In genomic region chr2:199955339-199956061, GRCh38 we compare ENCODE assay signal across 1 cellular context.
TF ChIP-seq lines count a peak whose summit lies in the region.

TSS of gene MAIP1 (plus strand) at chr2:199955582. CDS start at chr2:199955799, 217 bp downstream.
TSS of gene TYW5 (minus strand) at chr2:199955491. CDS start at chr2:199955470, 21 bp downstream.

TF ChIP-seq in HEK293, 187 proteins besides CTCF, POLR2A, EP300 and RAD21 (continued from another document):
- TF ChIP-seq HIC1 (tag by site-specific recombination; IDR thresholded peaks at IDR 0.05) (peak; percentile 52; the same call in 1 of the 2 replicates), ZXDB (tag by site-specific recombination; IDR thresholded peaks at IDR 0.05) (peak; percentile 95), ZNF266 (tag by site-specific recombination; IDR thresholded peaks at IDR 0.05; ENCODE audit: low read depth) (0 out of 2 replicates have a peak, but pooled peaks have one; percentile 8), ZNF132 (tag by site-specific recombination; IDR thresholded peaks at IDR 0.05; ENCODE audit: borderline replicate concordance) (no peak), ZNF707 (tag by site-specific recombination; IDR thresholded peaks at IDR 0.05) (no peak), KLF17 (tag by site-specific recombination; IDR thresholded peaks at IDR 0.05) (peak; percentile 60; the same call in 1 of the 2 replicates), ZNF561 (tag by site-specific recombination; IDR thresholded peaks at IDR 0.05; ENCODE audit: borderline replicate concordance) (peak; percentile 88), PRDM10 (tag by site-specific recombination; IDR thresholded peaks at IDR 0.05) (peak; percentile 74), ZNF133 (tag by site-specific recombination; IDR thresholded peaks at IDR 0.05) (0 out of 2 replicates have a peak, but pooled peaks have one; percentile 35), PRDM4 (tag by site-specific recombination; IDR thresholded peaks at IDR 0.05) (0 out of 2 replicates have a peak, but pooled peaks have one; percentile 44), ZNF837 (tag by site-specific recombination; IDR thresholded peaks at IDR 0.05) (no peak), ZNF501 (tag by site-specific recombination; IDR thresholded peaks at IDR 0.05) (peak; percentile 95), KLF16 (tag by site-specific recombination; IDR thresholded peaks at IDR 0.05) (peak; percentile 81; the same call in 1 of the 2 replicates), ZSCAN30 (tag by site-specific recombination; IDR thresholded peaks at IDR 0.05) (peak; percentile 77; the same call in 1 of the 2 replicates), ZFP69B (tag by site-specific recombination; IDR thresholded peaks at IDR 0.05) (peak; percentile 66), ZBTB10 (tag by site-specific recombination; IDR thresholded peaks at IDR 0.05) (peak; percentile 61), ZNF366 (tag by site-specific recombination; conservative IDR thresholded peaks at IDR 0.05) (no peak), ZFP41 (tag by site-specific recombination; IDR thresholded peaks at IDR 0.05; ENCODE audit: borderline replicate concordance) (no peak), KLF10 (tag by site-specific recombination; IDR thresholded peaks at IDR 0.05) (peak; percentile 50; the same call in 1 of the 2 replicates), BCL11B (tag by site-specific recombination; IDR thresholded peaks at IDR 0.05; ENCODE audit: low read depth) (peak; percentile 25; the same call in 1 of the 2 replicates), ZBTB11 (tag by site-specific recombination; conservative IDR thresholded peaks at IDR 0.05; ENCODE audit: low read depth) (peak; percentile 100), ZNF341 (tag by site-specific recombination; IDR thresholded peaks at IDR 0.05; ENCODE audit: low read depth) (0 out of 2 replicates have a peak, but pooled peaks have one; percentile 14), ZNF394 (tag by site-specific recombination; IDR thresholded peaks at IDR 0.05; ENCODE audit: borderline replicate concordance) (peak; percentile 77), ZNF148 (tag by site-specific recombination; IDR thresholded peaks at IDR 0.05; ENCODE audit: borderline replicate concordance) (peak; percentile 88; the same call in 1 of the 2 replicates), ZFP37 (tag by site-specific recombination; IDR thresholded peaks at IDR 0.05) (peak; percentile 99), ZNF2 (tag by site-specific recombination; IDR thresholded peaks at IDR 0.05) (peak; percentile 84; the same call in 1 of the 2 replicates), ZBTB26 (tag by site-specific recombination; optimal IDR thresholded peaks at IDR 0.05) (peak; percentile 60), ZNF776 (tag by site-specific recombination; IDR thresholded peaks at IDR 0.05; ENCODE audit: borderline replicate concordance) (no peak), KLF8 (tag by site-specific recombination; IDR thresholded peaks at IDR 0.05) (peak; percentile 75), ZNF280C (tag by site-specific recombination; IDR thresholded peaks at IDR 0.05) (no peak)
